9 cellular contexts compared by ENCODE assay signal in genomic region chr17:67390006-67390645, GRCh38. TPM values are rescaled to one million over a fixed set of nuclear protein-coding genes. Genes with fewer than 3 reads are reported as not detected.
DNase-seq lines count a peak whose midpoint lies in the region; ATAC-seq, FAIRE-seq and TF ChIP-seq lines count a peak whose summit lies in the region.
"Had no signal": no experiment of that assay in that cellular context is flagged by ENCODE, and none has a peak within 500 bp of the region (broad histone marks: within the 10 kb centered on the region; RNA-seq: fewer than 3 reads in every experiment).

No MANE protein-coding gene starts in this region.

- H3K4me3 ChIP-seq in astrocyte (ENCODE audit: insufficient read depth, low read depth, low read length) (no peak overlapping the region), mesodermal cell (ENCODE audit: extremely low read depth, insufficient read depth, low read length, poor library complexity, severe bottlenecking) (no peak overlapping the region), MM.1S (ENCODE audit: low read length) (no peak overlapping the region)

- no peaks in the 10 kb centered on the region for H3K27me3 Mint-ChIP-seq in CD4-positive, alpha-beta T cell
- H3K27me3 Mint-ChIP-seq in HFFc6 (ENCODE audit: insufficient read depth) (no peaks in the 10 kb centered on the region), astrocyte (ENCODE audit: low read depth, unreplicated experiment) (no peaks in the 10 kb centered on the region)

- intact Hi-C loops in CD4-positive, alpha-beta T cell (cut with DNase I, micrococcal nuclease): loop anchor here in 1 of 2 experiments (1.0 kb wide), 1 partner anchor 85 kb away; no protein-coding TSS in a partner anchor

- H4K20me1 ChIP-seq in astrocyte (ENCODE audit: insufficient read depth, low read length): peaks cover 11% of the 10 kb centered on the region
- H4K20me1 ChIP-seq in MM.1S (ENCODE audit: insufficient read depth, low read length): no peaks in the 10 kb centered on the region

- H3K9me3 Mint-ChIP-seq in CD4-positive, alpha-beta T cell: no peaks in the 10 kb centered on the region
- no peaks in the 10 kb centered on the region for H3K9me3 Mint-ChIP-seq in HFFc6
- H3K9me3 Mint-ChIP-seq in astrocyte (ENCODE audit: unreplicated experiment): no peaks in the 10 kb centered on the region

- H3K4me3 Mint-ChIP-seq in CD4-positive, alpha-beta T cell: peak overlapping the region; percentile 86
- peak overlapping the region; percentile 83; the same call in 1 of the 2 replicates for H3K4me3 Mint-ChIP-seq in HFFc6
- H3K4me3 Mint-ChIP-seq in astrocyte (ENCODE audit: unreplicated experiment): peak overlapping the region; percentile 64

- peaks cover 76% of the 10 kb centered on the region for H3K4me1 Mint-ChIP-seq in CD4-positive, alpha-beta T cell (ENCODE audit: low read depth)
- peaks cover 36% of the 10 kb centered on the region for H3K4me1 Mint-ChIP-seq in HFFc6 (ENCODE audit: low read depth)
- peaks cover 9% of the 10 kb centered on the region for H3K4me1 Mint-ChIP-seq in astrocyte (ENCODE audit: low read depth, unreplicated experiment)

- peak overlapping the region; percentile 92 for H3K27ac Mint-ChIP-seq in CD4-positive, alpha-beta T cell
- H3K27ac Mint-ChIP-seq in HFFc6 (peak overlapping the region; percentile 96), astrocyte (ENCODE audit: unreplicated experiment) (no peak overlapping the region)

- H3K27me3 ChIP-seq in CD4-positive, alpha-beta T cell (ENCODE audit: control insufficient read depth, insufficient read depth, low read length): no peaks in the 10 kb centered on the region
- H3K27me3 ChIP-seq in astrocyte (ENCODE audit: insufficient read depth, low read length) (no peaks in the 10 kb centered on the region), MM.1S (replicated peaks; ENCODE audit: insufficient read depth, low read length) (no peaks in the 10 kb centered on the region)

- H3K9ac ChIP-seq in astrocyte (ENCODE audit: low read length): peak overlapping the region; percentile 25
- H3K9ac ChIP-seq in MM.1S (ENCODE audit: low read length): no peak overlapping the region

- peak overlapping the region; percentile 55 for H3K27ac ChIP-seq in CD4-positive, alpha-beta T cell (ENCODE audit: low read depth, low read length)
- H3K27ac ChIP-seq in astrocyte (ENCODE audit: low read depth, low read length): peak overlapping the region; percentile 85
- peak overlapping the region; percentile 42 for H3K27ac ChIP-seq in mesodermal cell (ENCODE audit: low read depth, low read length, severe bottlenecking)
- no peak overlapping the region for H3K27ac ChIP-seq in MM.1S (ENCODE audit: low read length)

- CTCF ChIA-PET in CD4-positive, alpha-beta T cell (lab: Charles Lee): interaction anchor here (0.5 to 7.3 kb wide), 5 partner anchors 11 to 988 kb away, joined by 3 to 53 read pairs (median 3); no protein-coding TSS in a partner anchor

- no peak for DNase-seq in CD4-positive, alpha-beta T cell
- DNase-seq in HFFc6: no peak
- no peak for DNase-seq in astrocyte (ENCODE audit: low read depth)
- DNase-seq in stimulated activated CD4-positive, alpha-beta T cell treated with anti-CD3 and anti-CD28 coated beads, Interleukin-15, amount 100 ng/mL, for 24 hours: no peak
- no peak for DNase-seq in MM.1S
- DNase-seq in activated CD4-positive, alpha-beta T cell treated with anti-CD3 and anti-CD28 coated beads for 48 hours: no peak
- DNase-seq: GF-D8 had no signal

- peak overlapping the region; percentile 81 for H3K4me2 ChIP-seq in astrocyte (ENCODE audit: low read length)
- H3K4me2 ChIP-seq in MM.1S (ENCODE audit: low read depth, low read length): no peak overlapping the region

- TF ChIP-seq CTCF in CD4-positive, alpha-beta T cell (IDR thresholded peaks at IDR 0.05): no peak
- TF ChIP-seq CTCF in HFFc6 (IDR thresholded peaks at IDR 0.05): no peak
- TF ChIP-seq CTCF in astrocyte (IDR thresholded peaks at IDR 0.05; ENCODE audit: insufficient read depth, low read depth, low read length): no peak
- TF ChIP-seq CTCF in MM.1S (IDR thresholded peaks at IDR 0.05; ENCODE audit: low read length): no peak

- H3K36me3 ChIP-seq in astrocyte (ENCODE audit: insufficient read depth, low read length) (no peaks in the 10 kb centered on the region), mesodermal cell (ENCODE audit: control insufficient read depth, insufficient read depth, low read length) (peaks cover 7% of the 10 kb centered on the region), MM.1S (replicated peaks; ENCODE audit: insufficient read depth, low read length) (no peaks in the 10 kb centered on the region)

- H2AFZ ChIP-seq in astrocyte (ENCODE audit: low read depth, low read length) (no peak overlapping the region), MM.1S (ENCODE audit: low read length) (no peak overlapping the region)

- H3K9me2 ChIP-seq in MM.1S (replicated peaks; ENCODE audit: insufficient read depth, low read length): no peaks in the 10 kb centered on the region

- FAIRE-seq in astrocyte (lab: Jason Lieb, UNC): no peak

- no peaks in the 10 kb centered on the region for H3K9me3 ChIP-seq in CD4-positive, alpha-beta T cell (ENCODE audit: control insufficient read depth, low read length)
- no peaks in the 10 kb centered on the region for H3K9me3 ChIP-seq in astrocyte (ENCODE audit: insufficient read depth, low read depth, low read length)
- no peaks in the 10 kb centered on the region for H3K9me3 ChIP-seq in mesodermal cell (ENCODE audit: control insufficient read depth, low read length)
- H3K9me3 ChIP-seq in MM.1S (replicated peaks; ENCODE audit: insufficient read depth, low read length): no peaks in the 10 kb centered on the region

- H3K36me3 Mint-ChIP-seq in CD4-positive, alpha-beta T cell (ENCODE audit: low read depth): peaks cover 55% of the 10 kb centered on the region
- H3K36me3 Mint-ChIP-seq in HFFc6 (ENCODE audit: low read depth): no peaks in the 10 kb centered on the region
- no peaks in the 10 kb centered on the region for H3K36me3 Mint-ChIP-seq in astrocyte (ENCODE audit: low read depth, unreplicated experiment)

- WGBS in mesodermal cell (ENCODE audit: insufficient coverage in 2 of 2), 2 experiments: 95 to 96% methylated on average over 6 of the region's 6 CpGs

- peak; percentile 2 for ATAC-seq in CD4-positive, alpha-beta T cell (ENCODE audit: poor library complexity)
- no peak for ATAC-seq in GM21723 (IDR thresholded peaks at IDR 0.05; ENCODE audit: unreplicated experiment)

- no peaks in the 10 kb centered on the region for H3F3A ChIP-seq in MM.1S (ENCODE audit: insufficient read depth, low read length)

- POLR2A ChIA-PET in CD4-positive, alpha-beta T cell (lab: Charles Lee): interaction anchor here (0.6 to 3.5 kb wide), 12 partner anchors 9 to 88 kb away, joined by 3 to 28 read pairs (median 6); partner anchors contain the start of gene PITPNC1

- H3K79me2 ChIP-seq in astrocyte (ENCODE audit: insufficient read depth, low read length) (peaks cover 8% of the 10 kb centered on the region), MM.1S (ENCODE audit: low read length) (peaks cover 48% of the 10 kb centered on the region)

- H3K4me1 ChIP-seq in astrocyte (ENCODE audit: insufficient read depth, low read length) (peaks cover 15% of the 10 kb centered on the region), mesodermal cell (ENCODE audit: control insufficient read depth, insufficient read depth, low read length, poor library complexity, severe bottlenecking) (peaks cover 5% of the 10 kb centered on the region), MM.1S (ENCODE audit: low read length) (no peaks in the 10 kb centered on the region)

RNA-seq across cellular contexts. Expression of gene PITPNC1, which starts 13.0 kb away (rescaled TPM):
- 10 to 100 TPM; 80.2 to 83.4 TPM for total RNA-seq in CD4-positive, alpha-beta T cell
- total RNA-seq in HFFc6 (2021; fragmentation: NEBNext Ultra II Directional; extraction: Animal tissue kit (Norgen Biotek cat#: 25700)): 10 to 100 TPM in 1 of 6 experiments, 1 to 10 TPM in 5; 6.9 to 11.1 (median 7.7) TPM
- total RNA-seq in astrocyte: 10.1 and 12.4 TPM in 2 replicates
- polyA plus RNA-seq in mesodermal cell (2013, experiment 1 of 2): 24.6 TPM
- 22.2 TPM for polyA plus RNA-seq in mesodermal cell (2013, experiment 2 of 2)

RNA-seq across cellular contexts. Expression of gene PSMD12, which starts 23.7 kb away (rescaled TPM):
- 10 to 100 TPM; 49.3 to 52.5 TPM for total RNA-seq in CD4-positive, alpha-beta T cell
- 10 to 100 TPM; 62.3 to 74.4 (median 73.2) TPM for total RNA-seq in HFFc6 (2021; fragmentation: NEBNext Ultra II Directional; extraction: Animal tissue kit (Norgen Biotek cat#: 25700))
- total RNA-seq in astrocyte: 67.6 and 74.1 TPM in 2 replicates
- 47.5 TPM for polyA plus RNA-seq in mesodermal cell (2013, experiment 1 of 2)
- 49.8 TPM for polyA plus RNA-seq in mesodermal cell (2013, experiment 2 of 2)
